In genomic region chr2:171811229-171811628, GRCh38 we compare ENCODE assay signal across 8 cellular contexts.
A peak's percentile ranks its signal among the peaks of the same experiment; 100 is the strongest.
DNase-seq lines count a peak whose midpoint lies in the region; ATAC-seq, FAIRE-seq and TF ChIP-seq lines count a peak whose summit lies in the region.

No MANE protein-coding gene starts in this region.

- H3K4me3 ChIP-seq in AG09309 (ENCODE audit: control insufficient read depth, low read depth, low read length) (no peak overlapping the region), HEK293 (ENCODE audit: low read depth, low read length) (no peak overlapping the region)

- no peaks in the 10 kb centered on the region; a peak in 1 of 3 replicates for H3K36me3 ChIP-seq in HEK293 (ENCODE audit: control insufficient read depth in 2 of 2, insufficient read depth in 1 of 2, low read length in 2 of 2)

- peak; percentile 7 for FAIRE-seq in RCC 7860 (lab: Jason Lieb, UNC)

- POLR2A ChIA-PET in HEK293 (lab: Yijun Ruan, JAX), result no interaction called here

- no peak for ATAC-seq in HG02610 (IDR thresholded peaks at IDR 0.05; ENCODE audit: unreplicated experiment)
- ATAC-seq in HG02840 (IDR thresholded peaks at IDR 0.05; ENCODE audit: low FRiP score, unreplicated experiment), result no peak

- DNase-seq in AG09309 (ENCODE audit: low read depth), result no peak
- peak; percentile 41 for DNase-seq in RCC 7860 (ENCODE audit: low spot score)
- peak; percentile 8 for DNase-seq in foreskin melanocyte
- DNase-seq in Ammon's horn (ENCODE audit: low spot score), result no peak
- no peak for DNase-seq in activated CD4-positive, CD25-positive, alpha-beta regulatory T cell treated with anti-CD3 and anti-CD28 coated beads, Interleukin-2, amount 50 U/mL, for 72 hours

- TF ChIP-seq CTCF in AG09309 (IDR thresholded peaks at IDR 0.05; ENCODE audit: control insufficient read depth, insufficient read depth, low read depth, low read length, missing control alignments), result peak; percentile 18
- TF ChIP-seq CTCF in HEK293 (tag by site-specific recombination; IDR thresholded peaks at IDR 0.05), result peak; percentile 65

- peaks cover 33% of the 10 kb centered on the region for H3K4me1 ChIP-seq in HEK293 (ENCODE audit: control insufficient read depth, insufficient read depth, low read length)

- no peaks in the 10 kb centered on the region for H3K9me3 ChIP-seq in HEK293 (ENCODE audit: control insufficient read depth, insufficient read depth, low read depth, low read length)

- CTCF ChIA-PET in HEK293 (lab: Yijun Ruan, JAX), result interaction anchor here (0.7 to 3.8 kb wide), 11 partner anchors 8 to 650 kb away, joined by 3 to 31 read pairs (median 4); partner anchors contain the start of gene DLX2

- no peak overlapping the region for H3K27ac ChIP-seq in HEK293 (ENCODE audit: extremely low read depth, low read depth, low read length)

TF ChIP-seq in HEK293, 187 proteins besides CTCF, POLR2A, EP300 and RAD21:
- TF ChIP-seq ZNF239 (tag by site-specific recombination; IDR thresholded peaks at IDR 0.05), result no peak
- no peak for TF ChIP-seq ZNF146 (tag by site-specific recombination; IDR thresholded peaks at IDR 0.05)
- TF ChIP-seq ZBTB8A (tag by site-specific recombination; IDR thresholded peaks at IDR 0.05), result no peak
- TF ChIP-seq ZNF155 (tag by site-specific recombination; IDR thresholded peaks at IDR 0.05), result no peak
- no peak for TF ChIP-seq KLF17 (tag by site-specific recombination; IDR thresholded peaks at IDR 0.05)
- TF ChIP-seq ZNF302 (tag by site-specific recombination; IDR thresholded peaks at IDR 0.05; ENCODE audit: low read depth), result no peak
- no peak for TF ChIP-seq ZNF660 (tag by site-specific recombination; IDR thresholded peaks at IDR 0.05)
- TF ChIP-seq TCF7L2 (IDR thresholded peaks at IDR 0.05; ENCODE audit: borderline replicate concordance, low read depth, low read length), result no peak
- TF ChIP-seq ZNF654 (tag by site-specific recombination; IDR thresholded peaks at IDR 0.05; ENCODE audit: low read depth), result peak; percentile 74
- no peak for TF ChIP-seq ZNF148 (tag by site-specific recombination; IDR thresholded peaks at IDR 0.05; ENCODE audit: borderline replicate concordance)
- TF ChIP-seq ZBTB6 (tag by site-specific recombination; IDR thresholded peaks at IDR 0.05), result peak; percentile 54; the same call in 1 of the 2 replicates
- TF ChIP-seq ZNF501 (tag by site-specific recombination; IDR thresholded peaks at IDR 0.05), result no peak

Comparison
In these comparisons a context has a peak if more than half of its experiments do, and no peak if none do; other contexts are left out.
1. DNase-seq: peak in RCC 7860 (single experiment) and foreskin melanocyte (single experiment); none in AG09309 (single experiment), Ammon's horn (single experiment) and activated CD4-positive, CD25-positive, alpha-beta regulatory T cell treated with anti-CD3 and anti-CD28 coated beads, Interleukin-2, amount 50 U/mL, for 72 hours (single experiment).